Comparison of ENCODE assay signal across 11 cellular contexts in the genomic region with DNA sequence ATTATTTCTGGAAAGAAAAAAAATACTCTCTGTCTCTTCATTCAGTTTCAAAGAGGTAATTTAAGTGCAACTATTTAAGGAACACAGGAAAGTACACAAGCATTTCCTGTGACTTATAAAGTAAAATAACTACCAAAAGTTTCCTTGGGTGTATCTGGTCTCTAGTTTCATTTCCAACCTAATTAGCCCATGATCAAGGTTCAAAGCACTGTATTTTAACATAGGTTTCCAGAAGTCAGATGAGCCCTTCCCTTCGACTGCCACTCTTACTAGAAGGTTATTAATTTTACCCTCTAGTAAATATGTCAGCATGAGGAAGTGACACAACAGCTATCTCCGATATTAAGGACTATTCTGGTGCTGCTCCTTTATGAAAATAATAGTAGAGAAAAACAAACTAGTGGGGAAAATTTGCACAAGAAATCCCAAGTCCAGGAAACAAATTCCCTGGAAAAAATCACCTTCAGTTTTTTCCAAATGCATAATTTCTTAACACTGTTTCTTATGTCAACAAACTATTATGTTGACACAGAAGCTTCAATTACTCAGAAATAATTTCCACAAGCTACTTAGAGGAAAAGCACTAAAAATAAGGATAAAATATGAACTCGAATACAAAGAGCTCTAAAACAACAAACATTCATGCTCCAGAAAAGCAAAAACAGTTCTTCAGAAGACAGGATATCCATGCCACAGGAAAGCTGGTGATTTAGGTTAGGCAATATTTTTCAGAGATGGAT. TPM values are rescaled to one million over a fixed set of nuclear protein-coding genes. Genes with fewer than 3 reads are reported as not detected.
DNase-seq lines count a peak whose midpoint lies in the region; ATAC-seq, FAIRE-seq and TF ChIP-seq lines count a peak whose summit lies in the region.
"Had no signal": no experiment of that assay in that cellular context is flagged by ENCODE, and none has a peak within 500 bp of the region (broad histone marks: within the 10 kb centered on the region; RNA-seq: fewer than 3 reads in every experiment).

No MANE protein-coding gene starts in this region.

- H3K27ac ChIP-seq in left ventricle myocardium inferior (replicated peaks) = peak overlapping the region; percentile 74
- H3K27ac ChIP-seq in right atrium auricular region = peak overlapping the region in 1 of 2 donors; percentile 4
- H3K27ac ChIP-seq in upper lobe of right lung = peak overlapping the region; percentile 18
- H3K27ac ChIP-seq: SK-N-MC had no signal

- FAIRE-seq in colon (lab: Jason Lieb, UNC) = peak; percentile 49

- H3K4me3 ChIP-seq in left ventricle myocardium inferior = peak overlapping the region; percentile 4
- no peak overlapping the region for H3K4me3 ChIP-seq in right atrium auricular region
- no peak overlapping the region for H3K4me3 ChIP-seq in upper lobe of right lung
- H3K4me3 ChIP-seq: lung, SK-N-MC had no signal

- ATAC-seq in HG02759 (IDR thresholded peaks at IDR 0.05; ENCODE audit: unreplicated experiment) (peak; percentile 64), upper lobe of right lung (no peak)
- ATAC-seq: stimulated activated naive CD8-positive, alpha-beta T cell treated with anti-CD3 and anti-CD28 coated beads, Interleukin-15, Interleukin-2, amounts not matched to agents 100 U/mL and 50 U/mL, for 24 hours had no signal

- H3K36me3 ChIP-seq in left ventricle myocardium inferior (peaks cover 76% of the 10 kb centered on the region), right atrium auricular region (peaks cover 42% of the 10 kb centered on the region), upper lobe of right lung (peaks cover 88% of the 10 kb centered on the region)

- no peak overlapping the region for H3K4me3 Mint-ChIP-seq in CD14-positive monocyte

- TF ChIP-seq CTCF in left ventricle myocardium inferior (IDR thresholded peaks at IDR 0.05; ENCODE audit: borderline replicate concordance) (no peak), right atrium auricular region (IDR thresholded peaks at IDR 0.05) (no peak), upper lobe of right lung (IDR thresholded peaks at IDR 0.05) (no peak), CD14-positive monocyte (IDR thresholded peaks at IDR 0.05) (no peak)

- H3K27me3 Mint-ChIP-seq in CD14-positive monocyte (ENCODE audit: low read depth in 3 of 3) = no peaks in the 10 kb centered on the region

- no peak for DNase-seq in left ventricle myocardium inferior
- no peak for DNase-seq in right atrium auricular region (ENCODE audit: low spot score)
- DNase-seq in upper lobe of right lung = no peak
- no peak for DNase-seq in NCI-H1436 treated with DMSO at 0.1 percent for 48 hours (lab: John Stamatoyannopoulos, UW)
- DNase-seq in mesenteric fat pad (ENCODE audit: low spot score) = no peak
- no peak for DNase-seq in CD14-positive monocyte (ENCODE audit: low spot score)
- DNase-seq: stimulated activated naive CD8-positive, alpha-beta T cell treated with anti-CD3 and anti-CD28 coated beads, Interleukin-15, Interleukin-2, amounts not matched to agents 100 U/mL and 50 U/mL, for 24 hours had no signal

- intact Hi-C loops in left ventricle myocardium inferior (cut with micrococcal nuclease) (no loop called here), upper lobe of right lung (cut with DNase I) (no loop called here), CD14-positive monocyte (cut with micrococcal nuclease) (loop anchor here in 1 of 2 donors (10.0 kb wide), 1 partner anchor 52 kb away; no protein-coding TSS in a partner anchor)

- H3K27me3 ChIP-seq in left ventricle myocardium inferior (ENCODE audit: low read depth) = no peaks in the 10 kb centered on the region
- H3K27me3 ChIP-seq in right atrium auricular region = no peaks in the 10 kb centered on the region
- no peaks in the 10 kb centered on the region for H3K27me3 ChIP-seq in upper lobe of right lung

- peaks cover 0 to 2% (median 0%) of the 10 kb centered on the region in 7 donors for H3K9me3 Mint-ChIP-seq in CD14-positive monocyte

- peaks cover 62 to 82% of the 10 kb centered on the region in 2 donors for H3K36me3 Mint-ChIP-seq in CD14-positive monocyte

- H3K9me3 ChIP-seq in left ventricle myocardium inferior (replicated peaks) (no peaks in the 10 kb centered on the region), right atrium auricular region (no peaks in the 10 kb centered on the region), upper lobe of right lung (no peaks in the 10 kb centered on the region)

- H3K27ac Mint-ChIP-seq in CD14-positive monocyte = peak overlapping the region in 2 of 7 donors; percentile 5 to 49

- H3K4me1 ChIP-seq in left ventricle myocardium inferior (peaks cover 19% of the 10 kb centered on the region), right atrium auricular region (peaks cover 0 to 4% of the 10 kb centered on the region in 2 donors), upper lobe of right lung (no peaks in the 10 kb centered on the region)

- H3K4me1 Mint-ChIP-seq in CD14-positive monocyte = peaks cover 21% of the 10 kb centered on the region

RNA-seq across cellular contexts. Expression of gene CCPG1, which starts 35.3 kb away (rescaled TPM):
- total RNA-seq in left ventricle myocardium inferior (94.6 TPM), right atrium auricular region (10 to 100 TPM; 54.7 to 81.4 TPM), upper lobe of right lung (92.0 TPM), mesenteric fat pad (98.5 TPM)
- 100 to 1,000 TPM; 145 to 196 TPM for polyA plus RNA-seq in CD14-positive monocyte

RNA-seq across cellular contexts. Expression of gene PIERCE2, which starts 35.4 kb away (rescaled TPM):
- 8.7 TPM for total RNA-seq in left ventricle myocardium inferior
- 1 to 10 TPM; 1.6 to 5.6 TPM for total RNA-seq in right atrium auricular region
- total RNA-seq in upper lobe of right lung = 2.3 TPM
- 1.3 TPM for total RNA-seq in mesenteric fat pad
- polyA plus RNA-seq in CD14-positive monocyte = 1 to 10 TPM in 1 of 2 donors, under 1 TPM in 1; 0.61 to 1.3 TPM

RNA-seq across cellular contexts. Expression of gene PIGB, which starts 53.8 kb away (rescaled TPM):
- total RNA-seq in left ventricle myocardium inferior (2.8 TPM), right atrium auricular region (1 to 10 TPM; 3.2 to 3.3 TPM), upper lobe of right lung (8.6 TPM), mesenteric fat pad (14.4 TPM)
- polyA plus RNA-seq in CD14-positive monocyte = 10 to 100 TPM; 15.3 to 16.8 TPM

RNA-seq across cellular contexts. Expression of gene PIGBOS1, which starts 53.9 kb away (rescaled TPM):
- total RNA-seq in left ventricle myocardium inferior = 7.6 TPM
- 10 to 100 TPM; 11.4 to 14.8 TPM for total RNA-seq in right atrium auricular region
- 12.4 TPM for total RNA-seq in upper lobe of right lung
- total RNA-seq in mesenteric fat pad = 10.1 TPM
- 10 to 100 TPM; 67.3 to 69.7 TPM for polyA plus RNA-seq in CD14-positive monocyte
